ENCODE assay signal across 8 cellular contexts in the genomic region with DNA sequence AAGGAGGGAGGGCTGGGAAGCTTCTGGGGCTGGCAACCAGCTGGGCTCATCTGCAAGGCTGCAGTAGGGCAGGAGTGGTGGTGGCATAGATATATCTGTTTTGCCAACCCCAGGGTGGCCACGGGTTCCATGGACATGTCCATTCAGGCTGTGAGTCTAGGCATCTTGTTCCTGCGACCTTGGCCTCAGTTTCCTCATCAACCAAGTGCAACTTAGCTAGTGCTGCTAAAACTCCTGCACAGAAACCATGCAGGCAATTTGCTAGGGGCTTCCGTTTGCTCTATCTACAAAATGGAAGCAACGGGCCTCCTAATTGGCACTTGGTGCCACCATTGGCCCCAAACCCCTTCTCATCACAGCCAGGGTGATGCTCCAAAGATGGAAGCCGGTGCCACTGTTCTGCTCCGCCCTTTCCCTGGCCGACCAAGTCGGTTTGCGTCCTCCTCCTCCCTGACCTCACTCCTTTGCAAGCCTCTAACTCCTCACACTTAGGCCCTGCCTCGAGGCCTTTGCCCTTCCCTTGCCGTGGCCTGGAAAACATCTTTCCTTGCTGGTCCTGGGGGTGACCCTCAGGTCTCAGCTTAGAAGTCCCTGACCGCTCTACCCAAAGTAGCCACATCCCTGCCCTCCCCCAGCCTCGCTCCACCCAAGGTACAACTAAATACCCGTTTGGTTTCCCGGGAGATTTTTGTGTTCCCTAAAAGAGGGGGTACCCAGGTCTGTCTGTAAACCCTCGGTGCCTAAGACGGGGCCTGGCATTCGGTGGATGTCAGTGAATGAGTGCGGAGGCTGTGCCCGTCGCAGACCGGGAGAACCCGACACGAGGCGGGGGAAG. TPM values are rescaled to one million over a fixed set of nuclear protein-coding genes. Genes with fewer than 3 reads are reported as not detected.
A peak's percentile ranks its signal among the peaks of the same experiment; 100 is the strongest.
DNase-seq lines count a peak whose midpoint lies in the region; ATAC-seq and TF ChIP-seq lines count a peak whose summit lies in the region.

No MANE protein-coding gene starts in this region.

- BruUV-seq in Calu3 (replicated peaks; lab: Mats Ljungman, UMichigan) = TSS peak; percentile 27

- H3K27ac Mint-ChIP-seq in Calu3 (ENCODE audit: unreplicated experiment) (peak overlapping the region; percentile 90), osteocyte (ENCODE audit: unreplicated experiment) (peak overlapping the region; percentile 82)

- H3K27ac ChIP-seq in RWPE1 = peak overlapping the region; percentile 100

- H3K4me3 Mint-ChIP-seq in Calu3 (ENCODE audit: low read depth, unreplicated experiment) (peak overlapping the region; percentile 86), osteocyte (ENCODE audit: unreplicated experiment) (peak overlapping the region; percentile 80)

- POLR2A ChIA-PET in RWPE1 (lab: Yijun Ruan, JAX; ENCODE audit: low non-redundant PET) = interaction anchor here (0.7 to 3.0 kb wide), 8 partner anchors 8 to 26 kb away, joined by 3 to 13 read pairs (median 4); no protein-coding TSS in a partner anchor

- no peak for ATAC-seq in HG02885 (IDR thresholded peaks at IDR 0.05; ENCODE audit: poor library complexity, unreplicated experiment)
- ATAC-seq in GM21717 (IDR thresholded peaks at IDR 0.05; ENCODE audit: unreplicated experiment) = no peak

- no peaks in the 10 kb centered on the region for H3K27me3 Mint-ChIP-seq in Calu3 (ENCODE audit: unreplicated experiment)
- no peaks in the 10 kb centered on the region for H3K27me3 Mint-ChIP-seq in osteocyte (ENCODE audit: unreplicated experiment)

- no peaks in the 10 kb centered on the region for H3K9me3 Mint-ChIP-seq in Calu3 (ENCODE audit: low read depth, unreplicated experiment)
- no peaks in the 10 kb centered on the region for H3K9me3 Mint-ChIP-seq in osteocyte (ENCODE audit: unreplicated experiment)

- H3K4me1 Mint-ChIP-seq in Calu3 (ENCODE audit: low read depth, unreplicated experiment) = peaks cover 34% of the 10 kb centered on the region
- peaks cover 65% of the 10 kb centered on the region for H3K4me1 Mint-ChIP-seq in osteocyte (ENCODE audit: unreplicated experiment)

- DNase-seq in Calu3 = no peak
- no peak for DNase-seq in RWPE1 (ENCODE audit: low spot score)
- no peak for DNase-seq in epithelial cell of proximal tubule (ENCODE audit: low read depth)
- peak; percentile 77 for DNase-seq in osteocyte (ENCODE audit: extremely low spot score, unreplicated experiment)
- no peak for DNase-seq in SHP77 treated with DMSO at 0.1 percent for 48 hours (lab: John Stamatoyannopoulos, UW)
- no peak for DNase-seq in DMS53 (lab: John Stamatoyannopoulos, UW)

- TF ChIP-seq CTCF in Calu3 (IDR thresholded peaks at IDR 0.05; ENCODE audit: unreplicated experiment) (no peak), RWPE1 (conservative IDR thresholded peaks at IDR 0.05; ENCODE audit: low read depth) (no peak), epithelial cell of proximal tubule (conservative IDR thresholded peaks at IDR 0.05; ENCODE audit: low read depth, low read length) (no peak), osteocyte (IDR thresholded peaks at IDR 0.05) (no peak)

- intact Hi-C loops in Calu3 (cut with micrococcal nuclease; ENCODE audit: unreplicated experiment) = loop anchor here (5.0 kb wide), 1 partner anchor 98 kb away; no protein-coding TSS in a partner anchor

- CTCF ChIA-PET in Calu3 (lab: Charles Lee) (interaction anchor here (1.4 kb wide), 1 partner anchor 24 kb away, joined by 4 read pairs; no protein-coding TSS in a partner anchor), RWPE1 (lab: Yijun Ruan, JAX) (interaction anchor here (0.6 to 3.5 kb wide), 3 partner anchors 16 to 25 kb away, joined by 3 to 14 read pairs (median 4); no protein-coding TSS in a partner anchor)

- H3K4me3 ChIP-seq in epithelial cell of proximal tubule (ENCODE audit: low read depth, low read length) = peak overlapping the region; percentile 84

- H3K36me3 Mint-ChIP-seq in Calu3 (ENCODE audit: insufficient read depth, unreplicated experiment) = peaks cover 66% of the 10 kb centered on the region
- H3K36me3 Mint-ChIP-seq in osteocyte (ENCODE audit: unreplicated experiment) = peaks cover 2% of the 10 kb centered on the region

RNA-seq across cellular contexts. Expression of a gene that starts 1.2 kb away (rescaled TPM):
- total RNA-seq in Calu3 (2022) (104 and 110 TPM in 2 replicates), epithelial cell of proximal tubule (58.3 and 65.1 TPM in 2 replicates), osteocyte (78.0 and 86.9 TPM in 2 replicates)
